Comparison of ENCODE assay signal across 19 cellular contexts in genomic region chr4:56271121-56271520, GRCh38.
"Had no signal": no experiment of that assay in that cellular context is flagged by ENCODE, and none has a peak within 500 bp of the region (broad histone marks: within the 10 kb centered on the region; RNA-seq: fewer than 3 reads in every experiment).

No MANE protein-coding gene starts in this region.

- H3K27me3 ChIP-seq: adrenal gland, thyroid gland had no signal

- H3K36me3 ChIP-seq: adrenal gland, heart right ventricle, thyroid gland had no signal

- ATAC-seq: activated naive CD4-positive, alpha-beta T cell treated with anti-CD3 and anti-CD28 coated beads, Interleukin-2, amount 50 U/mL, for 72 hours; heart right ventricle; natural killer cell treated with Interleukin-12 subunit alpha and Interleukin-12 subunit beta and Interleukin-15 and Interleukin-18, amount 100 ng/mL, for 72 hours had no signal

- H3K9me3 ChIP-seq: adrenal gland, heart right ventricle, thyroid gland had no signal

- H3K4me1 ChIP-seq: adrenal gland, heart right ventricle, thyroid gland had no signal

- H3K36me3 Mint-ChIP-seq: activated naive CD4-positive, alpha-beta T cell treated with anti-CD3 and anti-CD28 coated beads, Interleukin-2, amount 50 U/mL, for 72 hours; immature natural killer cell; natural killer cell treated with Interleukin-12 subunit alpha and Interleukin-12 subunit beta and Interleukin-15 and Interleukin-18, amount 100 ng/mL, for 72 hours had no signal

- H3K79me2 ChIP-seq: parathyroid adenoma had no signal

- H2AFZ ChIP-seq: parathyroid adenoma had no signal

- H3K27ac ChIP-seq: adrenal gland, heart right ventricle, parathyroid adenoma, thyroid gland, WERI-Rb-1 had no signal

- H3K4me3 ChIP-seq: adrenal gland, heart right ventricle, thyroid gland had no signal

- H3K27ac Mint-ChIP-seq: activated naive CD4-positive, alpha-beta T cell treated with anti-CD3 and anti-CD28 coated beads, Interleukin-2, amount 50 U/mL, for 72 hours; activated T-helper 1 cell treated with anti-CD3 and anti-CD28 coated beads, Interleukin-12 subunit alpha, Interleukin-12 subunit beta, Interleukin-2, Interleukin-4 antibody, amounts not matched to agents 30 ng/mL and 10 ng/mL and 1 ng/mL, durations not matched to agents 14 hours and 24 hours and 36 hours; endodermal cell; immature natural killer cell; natural killer cell treated with Interleukin-12 subunit alpha and Interleukin-12 subunit beta and Interleukin-15 and Interleukin-18, amount 100 ng/mL, for 72 hours had no signal

- H3K4me3 Mint-ChIP-seq: activated T-helper 1 cell treated with anti-CD3 and anti-CD28 coated beads, Interleukin-12 subunit alpha, Interleukin-12 subunit beta, Interleukin-2, Interleukin-4 antibody, amounts not matched to agents 30 ng/mL and 10 ng/mL and 1 ng/mL, durations not matched to agents 14 hours and 24 hours and 36 hours; endodermal cell; immature natural killer cell; natural killer cell treated with Interleukin-12 subunit alpha and Interleukin-12 subunit beta and Interleukin-15 and Interleukin-18, amount 100 ng/mL, for 72 hours had no signal

- DNase-seq: activated CD4-positive, alpha-beta T cell treated with anti-CD3 and anti-CD28 coated beads for 1 hour; activated gamma-delta T cell treated with Interleukin-2 at 50 U/mL for 16 hours; adrenal gland; endodermal cell; erythroblast; heart right ventricle; immature natural killer cell; left cardiac atrium; mesendoderm; stimulated activated CD4-positive, alpha-beta T cell treated with anti-CD3 and anti-CD28 coated beads, Interleukin-1b, Interleukin-23, amount 100 ng/mL, for 48 hours; stimulated activated CD8-positive, alpha-beta memory T cell treated with anti-CD3 and anti-CD28 coated beads, Interleukin-4, amount 100 ng/mL, for 48 hours; stimulated activated naive CD4-positive, alpha-beta T cell; T-helper 2 cell; thyroid gland; WERI-Rb-1 had no signal

- H3K9ac ChIP-seq: parathyroid adenoma had no signal

- H3K9me3 Mint-ChIP-seq: activated naive CD4-positive, alpha-beta T cell treated with anti-CD3 and anti-CD28 coated beads, Interleukin-2, amount 50 U/mL, for 72 hours; activated T-helper 1 cell treated with anti-CD3 and anti-CD28 coated beads, Interleukin-12 subunit alpha, Interleukin-12 subunit beta, Interleukin-2, Interleukin-4 antibody, amounts not matched to agents 30 ng/mL and 10 ng/mL and 1 ng/mL, durations not matched to agents 14 hours and 24 hours and 36 hours; endodermal cell; immature natural killer cell; natural killer cell treated with Interleukin-12 subunit alpha and Interleukin-12 subunit beta and Interleukin-15 and Interleukin-18, amount 100 ng/mL, for 72 hours had no signal

- H3K4me1 Mint-ChIP-seq: endodermal cell, immature natural killer cell had no signal
